In genomic region chr15:73696641-73697001, GRCh38 we compare ENCODE assay signal across 10 cellular contexts. TPM values are rescaled to one million over a fixed set of nuclear protein-coding genes. Genes with fewer than 3 reads are reported as not detected.
DNase-seq lines count a peak whose midpoint lies in the region; ATAC-seq, FAIRE-seq and TF ChIP-seq lines count a peak whose summit lies in the region.
"Had no signal": no experiment of that assay in that cellular context is flagged by ENCODE, and none has a peak within 500 bp of the region (broad histone marks: within the 10 kb centered on the region; RNA-seq: fewer than 3 reads in every experiment).

No MANE protein-coding gene starts in this region.

- ATAC-seq in activated naive CD4-positive, alpha-beta T cell treated with anti-CD3 and anti-CD28 coated beads, Interleukin-2, amount 50 U/mL, for 72 hours, result no peak
- no peak for ATAC-seq in stimulated activated naive CD8-positive, alpha-beta T cell treated with anti-CD3 and anti-CD28 coated beads, Interleukin-15, amount 100 ng/mL, for 72 hours

- H3K36me3 Mint-ChIP-seq in activated naive CD4-positive, alpha-beta T cell treated with anti-CD3 and anti-CD28 coated beads for 36 hours (ENCODE audit: low read depth), result no peaks in the 10 kb centered on the region
- H3K36me3 Mint-ChIP-seq in activated naive CD4-positive, alpha-beta T cell treated with anti-CD3 and anti-CD28 coated beads, Interleukin-2, amount 50 U/mL, for 72 hours, result no peaks in the 10 kb centered on the region
- no peaks in the 10 kb centered on the region for H3K36me3 Mint-ChIP-seq in activated naive CD8-positive, alpha-beta T cell
- H3K36me3 Mint-ChIP-seq: naive thymus-derived CD8-positive, alpha-beta T cell had no signal

- H3K9ac ChIP-seq in iPS-18a (ENCODE audit: low read length), result no peak overlapping the region

- no peak for TF ChIP-seq CTCF in PC-9 (conservative IDR thresholded peaks at IDR 0.05)

- H3K9me2 ChIP-seq in PC-9 (ENCODE audit: insufficient read depth), result no peaks in the 10 kb centered on the region

- no peak for DNase-seq in activated naive CD4-positive, alpha-beta T cell treated with anti-CD3 and anti-CD28 coated beads for 36 hours
- no peak for DNase-seq in activated naive CD4-positive, alpha-beta T cell treated with anti-CD3 and anti-CD28 coated beads, Interleukin-2, amount 50 U/mL, for 72 hours (ENCODE audit: low spot score in 2 of 2)
- no peak for DNase-seq in stimulated activated naive CD8-positive, alpha-beta T cell treated with anti-CD3 and anti-CD28 coated beads, Interleukin-15, amount 100 ng/mL, for 72 hours
- DNase-seq in frontal cortex (ENCODE audit: low spot score in 2 of 2) (no peak), ureter (ENCODE audit: low spot score) (no peak), PC-9 (no peak)
- DNase-seq: SIG-M5 had no signal

- H3K4me3 ChIP-seq in iPS-18a (ENCODE audit: low read length) (no peak overlapping the region), PC-9 (no peak overlapping the region)

- H3K4me2 ChIP-seq in PC-9, result no peak overlapping the region

- H2AFZ ChIP-seq in PC-9, result no peak overlapping the region

- peaks cover 3% of the 10 kb centered on the region; the same call in 1 of the 2 replicates for H3F3A ChIP-seq in PC-9 (ENCODE audit: insufficient read depth, low read depth)

- peaks cover 37% of the 10 kb centered on the region; the same call in 1 of the 2 replicates for H4K20me1 ChIP-seq in PC-9 (ENCODE audit: insufficient read depth)

- H3K27ac ChIP-seq in iPS-18a (ENCODE audit: low read length), result peak overlapping the region; percentile 22
- H3K27ac ChIP-seq in PC-9, result no peak overlapping the region

- CTCF ChIA-PET in activated naive CD4-positive, alpha-beta T cell treated with anti-CD3 and anti-CD28 coated beads for 36 hours (lab: Charles Lee), result interaction anchor here (0.8 to 12.5 kb wide), 5 partner anchors 11 to 204 kb away, joined by 3 to 414 read pairs (median 4); partner anchors contain the start of gene NPTN
- CTCF ChIA-PET in PC-9 (lab: Charles Lee), result interaction anchor here (4.9 kb wide), 1 partner anchor 60 kb away, joined by 36 read pairs; no protein-coding TSS in a partner anchor

- POLR2A ChIA-PET in PC-9 (lab: Charles Lee; ENCODE audit: unreplicated experiment), result no interaction called here

- H3K9me3 ChIP-seq in iPS-18a (ENCODE audit: control insufficient read depth, low read depth, low read length), result no peaks in the 10 kb centered on the region
- H3K9me3 ChIP-seq in PC-9 (ENCODE audit: insufficient read depth, low read depth), result no peaks in the 10 kb centered on the region

- H3K36me3 ChIP-seq in iPS-18a (ENCODE audit: control insufficient read depth, low read depth, low read length), result no peaks in the 10 kb centered on the region
- H3K36me3 ChIP-seq in PC-9 (ENCODE audit: low read depth), result no peaks in the 10 kb centered on the region

- intact Hi-C loops in activated naive CD4-positive, alpha-beta T cell treated with anti-CD3 and anti-CD28 coated beads for 36 hours (cut with micrococcal nuclease), result loop anchor here (1.0 to 2.0 kb wide), 4 partner anchors 11 to 914 kb away; partner anchors contain the start of gene ADPGK
- intact Hi-C loops in PC-9 (cut with micrococcal nuclease; ENCODE audit: unreplicated experiment), result no loop called here

- H3K27me3 ChIP-seq in iPS-18a (ENCODE audit: control insufficient read depth, insufficient read depth, low read length) (no peaks in the 10 kb centered on the region), PC-9 (ENCODE audit: insufficient read depth, low read depth) (no peaks in the 10 kb centered on the region)

- H3K4me1 ChIP-seq in iPS-18a (ENCODE audit: control insufficient read depth, low read depth, low read length) (peaks cover 10% of the 10 kb centered on the region), PC-9 (replicated peaks; ENCODE audit: insufficient read depth) (no peaks in the 10 kb centered on the region)

- peak overlapping the region; percentile 35 for H3K27ac Mint-ChIP-seq in activated naive CD4-positive, alpha-beta T cell treated with anti-CD3 and anti-CD28 coated beads for 36 hours
- no peak overlapping the region for H3K27ac Mint-ChIP-seq in activated naive CD4-positive, alpha-beta T cell treated with anti-CD3 and anti-CD28 coated beads, Interleukin-2, amount 50 U/mL, for 72 hours
- no peak overlapping the region for H3K27ac Mint-ChIP-seq in activated naive CD8-positive, alpha-beta T cell
- peak overlapping the region; percentile 76 to 79 for H3K27ac Mint-ChIP-seq in stimulated activated naive CD8-positive, alpha-beta T cell treated with anti-CD3 and anti-CD28 coated beads, Interleukin-15, amount 100 ng/mL, for 72 hours

- peaks cover 60% of the 10 kb centered on the region for H3K27me3 Mint-ChIP-seq in activated naive CD4-positive, alpha-beta T cell treated with anti-CD3 and anti-CD28 coated beads for 36 hours (ENCODE audit: low read depth)
- peaks cover 33% of the 10 kb centered on the region for H3K27me3 Mint-ChIP-seq in activated naive CD8-positive, alpha-beta T cell
- peaks cover 85% of the 10 kb centered on the region for H3K27me3 Mint-ChIP-seq in stimulated activated naive CD8-positive, alpha-beta T cell treated with anti-CD3 and anti-CD28 coated beads, Interleukin-15, amount 100 ng/mL, for 72 hours

- no peak for FAIRE-seq in frontal cortex (lab: Jason Lieb, UNC)

- H3K79me2 ChIP-seq in PC-9 (ENCODE audit: low read depth), result no peaks in the 10 kb centered on the region; the same call in 1 of the 2 replicates

- BruUV-seq in PC-9 (replicated peaks; lab: Mats Ljungman, UMichigan), result no TSS peak

- peak overlapping the region; percentile 9 for H3K4me3 Mint-ChIP-seq in activated naive CD4-positive, alpha-beta T cell treated with anti-CD3 and anti-CD28 coated beads for 36 hours
- H3K4me3 Mint-ChIP-seq in activated naive CD8-positive, alpha-beta T cell, result peak overlapping the region; percentile 44
- H3K4me3 Mint-ChIP-seq in stimulated activated naive CD8-positive, alpha-beta T cell treated with anti-CD3 and anti-CD28 coated beads, Interleukin-15, amount 100 ng/mL, for 72 hours, result peak overlapping the region; percentile 29 to 57

- no peaks in the 10 kb centered on the region for H3K9me3 Mint-ChIP-seq in activated naive CD4-positive, alpha-beta T cell treated with anti-CD3 and anti-CD28 coated beads for 36 hours
- no peaks in the 10 kb centered on the region for H3K9me3 Mint-ChIP-seq in activated naive CD4-positive, alpha-beta T cell treated with anti-CD3 and anti-CD28 coated beads, Interleukin-2, amount 50 U/mL, for 72 hours
- H3K9me3 Mint-ChIP-seq in activated naive CD8-positive, alpha-beta T cell (ENCODE audit: low read depth), result no peaks in the 10 kb centered on the region
- H3K9me3 Mint-ChIP-seq in stimulated activated naive CD8-positive, alpha-beta T cell treated with anti-CD3 and anti-CD28 coated beads, Interleukin-15, amount 100 ng/mL, for 72 hours, result no peaks in the 10 kb centered on the region
- H3K9me3 Mint-ChIP-seq: naive thymus-derived CD8-positive, alpha-beta T cell had no signal

- peaks cover 24% of the 10 kb centered on the region for H3K4me1 Mint-ChIP-seq in activated naive CD4-positive, alpha-beta T cell treated with anti-CD3 and anti-CD28 coated beads for 36 hours (ENCODE audit: low read depth)
- H3K4me1 Mint-ChIP-seq in activated naive CD8-positive, alpha-beta T cell (ENCODE audit: low read depth), result peaks cover 17% of the 10 kb centered on the region
- H3K4me1 Mint-ChIP-seq in stimulated activated naive CD8-positive, alpha-beta T cell treated with anti-CD3 and anti-CD28 coated beads, Interleukin-15, amount 100 ng/mL, for 72 hours, result peaks cover 28% of the 10 kb centered on the region

RNA-seq across cellular contexts. Expression of gene CD276, which starts 12.4 kb away (rescaled TPM):
- 1 to 10 TPM; 1.2 to 1.3 TPM for total RNA-seq in activated naive CD4-positive, alpha-beta T cell treated with anti-CD3 and anti-CD28 coated beads for 36 hours
- 1 to 10 TPM in 1 of 2 donors, under 1 TPM in 1; 0.73 to 2.5 TPM for total RNA-seq in activated naive CD4-positive, alpha-beta T cell treated with anti-CD3 and anti-CD28 coated beads, Interleukin-2, amount 50 U/mL, for 72 hours
- 24.9 TPM for total RNA-seq in frontal cortex
- 26.9 TPM for total RNA-seq in ureter
- 82.6 and 91.1 TPM in 2 replicates for total RNA-seq in PC-9 (2021)

RNA-seq across cellular contexts. Expression of gene INSYN1, which starts 56.5 kb away (rescaled TPM):
- total RNA-seq in activated naive CD4-positive, alpha-beta T cell treated with anti-CD3 and anti-CD28 coated beads for 36 hours, result not detected
- not detected for total RNA-seq in activated naive CD4-positive, alpha-beta T cell treated with anti-CD3 and anti-CD28 coated beads, Interleukin-2, amount 50 U/mL, for 72 hours
- total RNA-seq in frontal cortex (26.1 TPM), ureter (8.1 TPM), PC-9 (2021) (not detected in 2 replicates)
- total RNA-seq: naive thymus-derived CD8-positive, alpha-beta T cell had no signal

Comparison
In these comparisons a context has a peak if more than half of its experiments do, and no peak if none do; other contexts are left out.
1. H3K27ac Mint-ChIP-seq: peak in activated naive CD4-positive, alpha-beta T cell treated with anti-CD3 and anti-CD28 coated beads for 36 hours (single experiment) and stimulated activated naive CD8-positive, alpha-beta T cell treated with anti-CD3 and anti-CD28 coated beads, Interleukin-15, amount 100 ng/mL, for 72 hours (2 of 2); none in activated naive CD4-positive, alpha-beta T cell treated with anti-CD3 and anti-CD28 coated beads, Interleukin-2, amount 50 U/mL, for 72 hours (0 of 2) and activated naive CD8-positive, alpha-beta T cell (single experiment).
2. Peak in every context shown above with its lines, with median percentiles within 50 percentile points of each other: H3K4me3 Mint-ChIP-seq.